22 cellular contexts compared by ENCODE assay signal in genomic region chr1:1084372-1085170, GRCh38. TPM values are rescaled to one million over a fixed set of nuclear protein-coding genes. Genes with fewer than 3 reads are reported as not detected.
A peak's percentile ranks its signal among the peaks of the same experiment; 100 is the strongest.
DNase-seq lines count a peak whose midpoint lies in the region; ATAC-seq and TF ChIP-seq lines count a peak whose summit lies in the region.
"Had no signal": no experiment of that assay in that cellular context is flagged by ENCODE, and none has a peak within 500 bp of the region (broad histone marks: within the 10 kb centered on the region; RNA-seq: fewer than 3 reads in every experiment).

No MANE protein-coding gene starts in this region.

- CTCF ChIA-PET in activated CD8-positive, alpha-beta memory T cell treated with anti-CD3 and anti-CD28 coated beads, Interleukin-2, amount 10 ng/mL, durations not matched to agents 7 days and 5 days (lab: Charles Lee): no interaction called here

- H3K27me3 Mint-ChIP-seq in activated CD8-positive, alpha-beta memory T cell treated with anti-CD3 and anti-CD28 coated beads, Interleukin-2, amount 10 ng/mL, durations not matched to agents 7 days and 5 days: peaks cover 2% of the 10 kb centered on the region
- H3K27me3 Mint-ChIP-seq: activated naive CD8-positive, alpha-beta T cell; CD4-positive, alpha-beta T cell; naive thymus-derived CD8-positive, alpha-beta T cell had no signal

- H3K27me3 ChIP-seq in BLaER1 treated with 17β-estradiol and CSF1 and Interleukin-3, amounts not matched to agents 10 nM and 100 nM: peaks cover 0 to 31% (median 4%) of the 10 kb centered on the region in 11 experiments; a peak in 11 of 22 replicates
- no peaks in the 10 kb centered on the region for H3K27me3 ChIP-seq in prostate gland (replicated peaks; ENCODE audit: insufficient read depth)
- H3K27me3 ChIP-seq: uterus had no signal

- intact Hi-C loops in posterior vena cava (cut with DNase I): loop anchor here in 1 of 2 donors (5.0 kb wide), 1 partner anchor 1088 kb away; no protein-coding TSS in a partner anchor
- intact Hi-C loops in prostate gland (cut with DNase I): no loop called here

- H3K4me1 ChIP-seq in BLaER1 treated with 17β-estradiol and CSF1 and Interleukin-3, amounts not matched to agents 10 nM and 100 nM: peaks cover 46 to 94% (median 79%) of the 10 kb centered on the region in 10 experiments
- H3K4me1 ChIP-seq in prostate gland (replicated peaks): peaks cover 6% of the 10 kb centered on the region

- TF ChIP-seq CTCF in prostate gland (IDR thresholded peaks at IDR 0.05): no peak

- no peak overlapping the region for H3K4me3 Mint-ChIP-seq in activated CD8-positive, alpha-beta memory T cell treated with anti-CD3 and anti-CD28 coated beads, Interleukin-2, amount 10 ng/mL, durations not matched to agents 7 days and 5 days
- H3K4me3 Mint-ChIP-seq: activated naive CD8-positive, alpha-beta T cell; CD4-positive, alpha-beta T cell; naive thymus-derived CD8-positive, alpha-beta T cell had no signal

- no peak overlapping the region for H3K27ac Mint-ChIP-seq in activated CD8-positive, alpha-beta memory T cell treated with anti-CD3 and anti-CD28 coated beads, Interleukin-2, amount 10 ng/mL, durations not matched to agents 7 days and 5 days
- H3K27ac Mint-ChIP-seq: activated naive CD8-positive, alpha-beta T cell; CD4-positive, alpha-beta T cell; naive thymus-derived CD8-positive, alpha-beta T cell had no signal

- 90% methylated on average over 25 of the region's 38 CpGs for WGBS in prostate gland

- H3K9me3 Mint-ChIP-seq in activated CD8-positive, alpha-beta memory T cell treated with anti-CD3 and anti-CD28 coated beads, Interleukin-2, amount 10 ng/mL, durations not matched to agents 7 days and 5 days (ENCODE audit: low read depth): no peaks in the 10 kb centered on the region
- H3K9me3 Mint-ChIP-seq: CD4-positive, alpha-beta T cell; naive thymus-derived CD8-positive, alpha-beta T cell had no signal

- no peak overlapping the region for H3K4me3 ChIP-seq in BLaER1 treated with 17β-estradiol and CSF1 and Interleukin-3, amounts not matched to agents 10 nM and 100 nM
- no peak overlapping the region for H3K4me3 ChIP-seq in prostate gland
- H3K4me3 ChIP-seq: uterus had no signal

- H3K36me3 Mint-ChIP-seq in activated CD8-positive, alpha-beta memory T cell treated with anti-CD3 and anti-CD28 coated beads, Interleukin-2, amount 10 ng/mL, durations not matched to agents 7 days and 5 days: no peaks in the 10 kb centered on the region
- H3K36me3 Mint-ChIP-seq: activated naive CD8-positive, alpha-beta T cell had no signal

- H3K27ac ChIP-seq in BLaER1 treated with 17β-estradiol and CSF1 and Interleukin-3, amounts not matched to agents 10 nM and 100 nM: peak overlapping the region in 3 of 11 experiments; percentile 56 to 68 (median 58); a peak in 4 of 22 replicates
- H3K27ac ChIP-seq in prostate gland: no peak overlapping the region
- H3K27ac ChIP-seq: uterus had no signal

- H4K20me1 ChIP-seq in BLaER1 treated with 17β-estradiol and CSF1 and Interleukin-3, amounts not matched to agents 10 nM and 100 nM: peaks cover 0 to 76% (median 13%) of the 10 kb centered on the region in 11 experiments; a peak in 15 of 22 replicates

- no peaks in the 10 kb centered on the region for H3K9me3 ChIP-seq in BLaER1 treated with 17β-estradiol and CSF1 and Interleukin-3, amounts not matched to agents 10 nM and 100 nM (replicated peaks in 1 of 11)
- H3K9me3 ChIP-seq in prostate gland: no peaks in the 10 kb centered on the region
- H3K9me3 ChIP-seq: uterus had no signal

- DNase-seq in activated CD8-positive, alpha-beta memory T cell treated with anti-CD3 and anti-CD28 coated beads for 24 hours: peak; percentile 56
- DNase-seq in activated CD8-positive, alpha-beta memory T cell treated with anti-CD3 and anti-CD28 coated beads, Interleukin-2, amount 10 ng/mL, durations not matched to agents 7 days and 5 days: no peak
- DNase-seq in ecto neural progenitor cell (ENCODE audit: low spot score): peak; percentile 41
- DNase-seq in posterior vena cava (ENCODE audit: low spot score): peak; percentile 70
- DNase-seq in cortex of kidney (lab: John Stamatoyannopoulos, UW): no peak
- DNase-seq in prostate gland (ENCODE audit: low spot score): no peak
- DNase-seq: ACHN; DMS53; hypothalamus; kidney glomerular epithelial cell; mesendoderm; NCI-H2029; NK-92 treated with Interleukin-12 subunit alpha and Interleukin-12 subunit beta, amount 100 ng/mL, for 24 hours; small intestine; stimulated activated CD4-positive, alpha-beta T cell treated with anti-CD3 and anti-CD28 coated beads, Interleukin-4, amount 100 ng/mL, for 1 hour; SW 1271 had no signal

- peaks cover 0 to 16% (median 0%) of the 10 kb centered on the region in 11 experiments; a peak in 4 of 22 replicates for H3K36me3 ChIP-seq in BLaER1 treated with 17β-estradiol and CSF1 and Interleukin-3, amounts not matched to agents 10 nM and 100 nM
- no peaks in the 10 kb centered on the region for H3K36me3 ChIP-seq in prostate gland
- H3K36me3 ChIP-seq: uterus had no signal

- H3K4me2 ChIP-seq in BLaER1 treated with 17β-estradiol and CSF1 and Interleukin-3, amounts not matched to agents 10 nM and 100 nM: peak overlapping the region in 8 of 11 experiments; percentile 66 to 95 (median 88); a peak in 16 of 22 replicates

- no peak for ATAC-seq in activated CD8-positive, alpha-beta memory T cell treated with anti-CD3 and anti-CD28 coated beads, Interleukin-2, amount 10 ng/mL, durations not matched to agents 7 days and 5 days
- no peak for ATAC-seq in GM19023 (IDR thresholded peaks at IDR 0.05; ENCODE audit: unreplicated experiment)
- ATAC-seq: naive thymus-derived CD8-positive, alpha-beta T cell had no signal

- H3K4me1 Mint-ChIP-seq in activated CD8-positive, alpha-beta memory T cell treated with anti-CD3 and anti-CD28 coated beads, Interleukin-2, amount 10 ng/mL, durations not matched to agents 7 days and 5 days: peaks cover 1% of the 10 kb centered on the region

- H3K9ac ChIP-seq in BLaER1 treated with 17β-estradiol and CSF1 and Interleukin-3, amounts not matched to agents 10 nM and 100 nM: peak overlapping the region in 3 of 11 experiments; percentile 62 to 67 (median 62); a peak in 5 of 22 replicates

- no peak for TF ChIP-seq POLR2A in prostate gland (IDR thresholded peaks at IDR 0.05)

RNA-seq across cellular contexts. Expression of gene RNF223, which starts 10.5 kb away (rescaled TPM):
- not detected for total RNA-seq in activated CD8-positive, alpha-beta memory T cell treated with anti-CD3 and anti-CD28 coated beads, Interleukin-2, amount 10 ng/mL, durations not matched to agents 7 days and 5 days
- total RNA-seq in posterior vena cava (not detected), prostate gland (1 to 10 TPM; 1.4 to 1.8 TPM)
- total RNA-seq: CD4-positive, alpha-beta T cell; naive thymus-derived CD8-positive, alpha-beta T cell; uterus had no signal

RNA-seq across cellular contexts. Expression of gene C1orf159, which starts 31.3 kb away (rescaled TPM):
- total RNA-seq in activated CD8-positive, alpha-beta memory T cell treated with anti-CD3 and anti-CD28 coated beads, Interleukin-2, amount 10 ng/mL, durations not matched to agents 7 days and 5 days: 10 to 100 TPM; 22.9 to 23.6 TPM
- total RNA-seq in posterior vena cava (1 to 10 TPM; 6.7 to 7.4 TPM), prostate gland (10 to 100 TPM; 20.0 to 26.4 TPM)

Comparison
In these comparisons a context has a peak if more than half of its experiments do, and no peak if none do; other contexts are left out.
1. DNase-seq: peak in activated CD8-positive, alpha-beta memory T cell treated with anti-CD3 and anti-CD28 coated beads for 24 hours (single experiment), ecto neural progenitor cell (single experiment) and posterior vena cava (single experiment); none in activated CD8-positive, alpha-beta memory T cell treated with anti-CD3 and anti-CD28 coated beads, Interleukin-2, amount 10 ng/mL, durations not matched to agents 7 days and 5 days (single experiment), cortex of kidney (single experiment) and prostate gland (single experiment).